8 cellular contexts compared by ENCODE assay signal in genomic region chr5:127290019-127290945, GRCh38. TPM values are rescaled to one million over a fixed set of nuclear protein-coding genes. Genes with fewer than 3 reads are reported as not detected.
DNase-seq lines count a peak whose midpoint lies in the region; ATAC-seq and TF ChIP-seq lines count a peak whose summit lies in the region.

TSS of gene MEGF10 (plus strand) at chr5:127290796. CDS start at chr5:127331309, 40,513 bp downstream.

- ATAC-seq in HG03354 (IDR thresholded peaks at IDR 0.05; ENCODE audit: poor library complexity, severe bottlenecking, unreplicated experiment) = peak; percentile 71
- ATAC-seq in WTC11 = peak; percentile 86
- ATAC-seq in HG03196 (IDR thresholded peaks at IDR 0.05; ENCODE audit: unreplicated experiment) = no peak
- no peak for ATAC-seq in HG02938 (IDR thresholded peaks at IDR 0.05; ENCODE audit: unreplicated experiment)

- H3K27ac ChIP-seq in ovary = no peak within 1 kb of the TSS

- peak within 1 kb of the TSS; percentile 92 for H3K4me3 Mint-ChIP-seq in WTC11

- peaks cover 11% of the 10 kb centered on the region for H3K36me3 Mint-ChIP-seq in WTC11

- peaks cover 36% of the 10 kb centered on the region for H3K4me1 Mint-ChIP-seq in WTC11

- H3K27me3 ChIP-seq in ovary = peaks cover 3% of the 10 kb centered on the region

- H3K36me3 ChIP-seq in ovary = no peaks in the 10 kb centered on the region

- intact Hi-C loops in ovary (cut with DNase I) = no loop called here

- H3K4me3 ChIP-seq in ovary = peak within 1 kb of the TSS; percentile 37

- no peak for TF ChIP-seq POLR2A in ovary (IDR thresholded peaks at IDR 0.05)

- TF ChIP-seq EP300 in ovary (IDR thresholded peaks at IDR 0.05) = no peak

- no peaks in the 10 kb centered on the region for H3K9me3 ChIP-seq in ovary

- TF ChIP-seq CTCF in GM10266 (IDR thresholded peaks at IDR 0.05; ENCODE audit: control insufficient read depth, insufficient read depth, low read depth, missing control alignments) (peak; percentile 68), WTC11 (IDR thresholded peaks at IDR 0.05) (no peak; the same call in 1 of the 2 replicates), ovary (IDR thresholded peaks at IDR 0.05) (peak in 1 of 3 donors; percentile 7)

- peak within 1 kb of the TSS; percentile 12 for H3K27ac Mint-ChIP-seq in WTC11

- WGBS in ovary, 3 donors = 1 to 2% (median 1%) methylated on average over 54 to 61 of the region's 61 CpGs

- CTCF ChIA-PET in WTC11 (lab: Charles Lee) = interaction anchor here (0.6 to 2.0 kb wide), 12 partner anchors 10 to 203 kb away, joined by 3 to 6 read pairs (median 3); no protein-coding TSS in a partner anchor

- no peaks in the 10 kb centered on the region for H3K27me3 Mint-ChIP-seq in WTC11 (ENCODE audit: low read depth)

- H3K4me1 ChIP-seq in ovary (ENCODE audit: insufficient read depth) = no peaks in the 10 kb centered on the region

- peaks cover 12% of the 10 kb centered on the region for H3K9me3 Mint-ChIP-seq in WTC11

- DNase-seq in GM10266 (ENCODE audit: extremely low spot score) = peak; percentile 69
- peak; percentile 82 for DNase-seq in WTC11 (ENCODE audit: low spot score)
- DNase-seq in glomerular endothelial cell (ENCODE audit: extremely low read depth, low read depth, low spot score) = no peak
- DNase-seq in ovary = peak in 2 of 5 donors; percentile 39 to 42
- DNase-seq in NCI-H774 (lab: John Stamatoyannopoulos, UW) = no peak

- POLR2A ChIA-PET in WTC11 (lab: Charles Lee) = interaction anchor here (1.2 kb wide), 1 partner anchor 53 kb away, joined by 4 read pairs; no protein-coding TSS in a partner anchor

TF ChIP-seq in WTC11, 78 proteins besides CTCF, POLR2A, EP300 and RAD21 (continues in another document):
- TF ChIP-seq CREM (CRISPR knock-in tag; IDR thresholded peaks at IDR 0.05) = peak; percentile 23; the same call in 1 of the 2 replicates
- TF ChIP-seq FOXP4 (CRISPR knock-in tag; IDR thresholded peaks at IDR 0.05) = 0 out of 2 replicates have a peak, but pooled peaks have one; percentile 23
- 0 out of 2 replicates have a peak, but pooled peaks have one; percentile 82 for TF ChIP-seq MLX (CRISPR knock-in tag; IDR thresholded peaks at IDR 0.05)
- TF ChIP-seq MAX (CRISPR knock-in tag; IDR thresholded peaks at IDR 0.05) = peak; percentile 59; the same call in 1 of the 2 replicates
- peak; percentile 31; the same call in 1 of the 2 replicates for TF ChIP-seq FOXK1 (CRISPR knock-in tag; IDR thresholded peaks at IDR 0.05)
- TF ChIP-seq ESRRA (CRISPR knock-in tag; IDR thresholded peaks at IDR 0.05; ENCODE audit: borderline replicate concordance) = 0 out of 2 replicates have a peak, but pooled peaks have one; percentile 26
- peak; percentile 34; the same call in 1 of the 2 replicates for TF ChIP-seq KAT7 (CRISPR knock-in tag; IDR thresholded peaks at IDR 0.05; ENCODE audit: borderline replicate concordance)
- TF ChIP-seq E2F5 (CRISPR knock-in tag; IDR thresholded peaks at IDR 0.05) = peak; percentile 66; the same call in 1 of the 2 replicates
- TF ChIP-seq PRDM15 (CRISPR knock-in tag; IDR thresholded peaks at IDR 0.05) = no peak
- 0 out of 2 replicates have a peak, but pooled peaks have one; percentile 17 for TF ChIP-seq NR3C1 (CRISPR knock-in tag; conservative IDR thresholded peaks at IDR 0.05; ENCODE audit: low read depth)
- TF ChIP-seq USF2 (CRISPR knock-in tag; IDR thresholded peaks at IDR 0.05) = peak; percentile 14; the same call in 1 of the 2 replicates
- no peak for TF ChIP-seq ZNF138 (CRISPR knock-in tag; conservative IDR thresholded peaks at IDR 0.05)
- TF ChIP-seq ZNF423 (CRISPR knock-in tag; IDR thresholded peaks at IDR 0.05) = peak; percentile 77
- TF ChIP-seq CBFB (CRISPR knock-in tag; IDR thresholded peaks at IDR 0.05; ENCODE audit: low read depth) = peak; percentile 86; the same call in 1 of the 2 replicates
- peak; percentile 51; the same call in 1 of the 2 replicates for TF ChIP-seq TP53 (CRISPR knock-in tag; IDR thresholded peaks at IDR 0.05)
- TF ChIP-seq HMGXB4 (CRISPR knock-in tag; IDR thresholded peaks at IDR 0.05) = peak; percentile 96

RNA-seq across cellular contexts. Expression of gene MEGF10, which starts in this region (rescaled TPM):
- 17.9 to 24.5 TPM (median 20.8 TPM) in 3 replicates for total RNA-seq in WTC11 (2021)
- total RNA-seq in glomerular endothelial cell = 3.6 and 15.5 TPM in 2 replicates
- total RNA-seq in ovary = under 1 TPM in 6 of 7 donors, not detected in 1; 0.48 to 0.64 (median 0.51) TPM
- polyA plus RNA-seq in ovary = 1 to 10 TPM in 1 of 2 donors, under 1 TPM in 1; 0.10 to 1.2 TPM

Comparison
In these comparisons a context has a peak if more than half of its experiments do, and no peak if none do; other contexts are left out.
1. DNase-seq: peak in GM10266 (single experiment) and WTC11 (single experiment); none in glomerular endothelial cell (single experiment) and NCI-H774 (single experiment).
2. ATAC-seq: peak in HG03354 (single experiment) and WTC11 (single experiment); none in HG03196 (single experiment) and HG02938 (single experiment).